Comparison of ENCODE assay signal across 2 cellular contexts in the genomic region with DNA sequence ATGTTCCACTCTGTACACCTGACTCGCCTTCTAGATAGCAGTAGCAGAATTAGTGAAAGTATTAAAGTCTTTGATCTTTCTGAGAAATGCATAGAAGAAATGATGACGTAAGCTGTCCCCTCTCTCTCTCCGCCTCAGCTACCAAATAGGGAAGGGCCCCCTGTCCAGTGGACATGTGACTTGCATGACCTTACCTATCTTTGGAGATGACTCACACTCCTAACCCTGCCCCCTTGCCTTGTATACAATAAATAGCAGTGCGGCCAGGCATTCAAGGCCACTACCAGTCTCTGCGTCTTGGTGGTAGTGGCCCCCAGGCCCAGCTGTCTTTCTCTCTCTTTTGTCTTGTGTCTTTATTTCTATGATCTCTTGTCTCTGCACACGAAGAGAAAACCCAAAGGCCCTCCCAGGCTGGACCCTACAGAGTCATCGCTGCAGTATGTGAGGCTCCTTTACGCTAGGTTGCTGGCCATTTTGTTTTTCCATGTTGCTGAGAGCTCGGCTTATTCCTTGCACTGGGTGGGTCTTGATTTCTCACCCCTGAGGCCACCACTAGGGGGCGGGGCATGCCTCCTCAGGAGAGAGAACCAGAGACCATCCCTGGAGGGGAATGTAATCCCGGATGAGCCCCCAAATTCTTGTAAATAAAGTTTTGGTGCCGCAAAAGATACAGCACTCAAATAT.
TF ChIP-seq lines count a peak whose summit lies in the region.

No MANE protein-coding gene starts in this region.

TF ChIP-seq in HCT116, 20 proteins besides CTCF, POLR2A, EP300 and RAD21:
- peak; percentile 12; the same call in 1 of the 2 replicates for TF ChIP-seq SIN3A (IDR thresholded peaks at IDR 0.05; ENCODE audit: low read depth)
- 0 out of 2 replicates have a peak, but pooled peaks have one; percentile 28 for TF ChIP-seq FOSL1 (IDR thresholded peaks at IDR 0.05; ENCODE audit: low read depth)
- TF ChIP-seq ZFX (IDR thresholded peaks at IDR 0.05): peak; percentile 14; the same call in 1 of the 2 replicates
- TF ChIP-seq POLR2AphosphoS5 (IDR thresholded peaks at IDR 0.05; ENCODE audit: low read depth, low read length): no peak; the same call in 1 of the 2 replicates
- TF ChIP-seq SP1 (IDR thresholded peaks at IDR 0.05; ENCODE audit: low read depth): no peak
- TF ChIP-seq, protein P1, sequence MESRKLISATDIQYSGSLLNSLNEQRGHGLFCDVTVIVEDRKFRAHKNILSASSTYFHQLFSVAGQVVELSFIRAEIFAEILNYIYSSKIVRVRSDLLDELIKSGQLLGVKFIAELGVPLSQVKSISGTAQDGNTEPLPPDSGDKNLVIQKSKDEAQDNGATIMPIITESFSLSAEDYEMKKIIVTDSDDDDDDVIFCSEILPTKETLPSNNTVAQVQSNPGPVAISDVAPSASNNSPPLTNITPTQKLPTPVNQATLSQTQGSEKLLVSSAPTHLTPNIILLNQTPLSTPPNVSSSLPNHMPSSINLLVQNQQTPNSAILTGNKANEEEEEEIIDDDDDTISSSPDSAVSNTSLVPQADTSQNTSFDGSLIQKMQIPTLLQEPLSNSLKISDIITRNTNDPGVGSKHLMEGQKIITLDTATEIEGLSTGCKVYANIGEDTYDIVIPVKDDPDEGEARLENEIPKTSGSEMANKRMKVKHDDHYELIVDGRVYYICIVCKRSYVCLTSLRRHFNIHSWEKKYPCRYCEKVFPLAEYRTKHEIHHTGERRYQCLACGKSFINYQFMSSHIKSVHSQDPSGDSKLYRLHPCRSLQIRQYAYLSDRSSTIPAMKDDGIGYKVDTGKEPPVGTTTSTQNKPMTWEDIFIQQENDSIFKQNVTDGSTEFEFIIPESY (IDR thresholded peaks at IDR 0.05; ENCODE audit: extremely low read depth, insufficient replicate concordance, low read length): no peak
- TF ChIP-seq EGR1 (IDR thresholded peaks at IDR 0.05; ENCODE audit: low read depth): no peak
- TF ChIP-seq YY1 (IDR thresholded peaks at IDR 0.05; ENCODE audit: extremely low read depth, insufficient replicate concordance, low read depth, low read length): no peak
- no peak for TF ChIP-seq SRF (IDR thresholded peaks at IDR 0.05; ENCODE audit: low read depth)
- no peak for TF ChIP-seq EZH2phosphoT487 (IDR thresholded peaks at IDR 0.05; ENCODE audit: borderline replicate concordance)

TF ChIP-seq in HepG2, 621 proteins besides CTCF, POLR2A, EP300 and RAD21 (continues in another document):
- TF ChIP-seq BHLHE40 (IDR thresholded peaks at IDR 0.05; ENCODE audit: low read length) (0 out of 2 replicates have a peak, but pooled peaks have one; percentile 6), ZNF317 (CRISPR knock-in tag; IDR thresholded peaks at IDR 0.05) (no peak), MLLT10 (CRISPR knock-in tag; IDR thresholded peaks at IDR 0.05) (no peak), POLR2G (IDR thresholded peaks at IDR 0.05; ENCODE audit: low read depth, low read length) (peak; percentile 42; the same call in 1 of the 2 replicates), KLF16 (CRISPR knock-in tag; IDR thresholded peaks at IDR 0.05) (no peak; a peak in 1 of 4 replicates), HNF4A (CRISPR knock-in tag; IDR thresholded peaks at IDR 0.05) (no peak), NR2F1 (CRISPR knock-in tag; IDR thresholded peaks at IDR 0.05) (peak in 1 of 2 experiments; percentile 39; a peak in 1 of 4 replicates), RNF2 (conservative IDR thresholded peaks at IDR 0.05; ENCODE audit: low read depth) (no peak), PHB2 (IDR thresholded peaks at IDR 0.05; ENCODE audit: partially characterized antibody) (no peak), ZNF660 (CRISPR knock-in tag; IDR thresholded peaks at IDR 0.05; ENCODE audit: borderline replicate concordance, low read depth) (no peak), SAP130 (CRISPR knock-in tag; IDR thresholded peaks at IDR 0.05; ENCODE audit: low read depth) (0 out of 2 replicates have a peak, but pooled peaks have one; percentile 34), HMG20B (CRISPR knock-in tag; conservative IDR thresholded peaks at IDR 0.05) (no peak), ZNF225 (CRISPR knock-in tag; IDR thresholded peaks at IDR 0.05) (no peak), CAMTA2 (CRISPR knock-in tag; IDR thresholded peaks at IDR 0.05; ENCODE audit: borderline replicate concordance) (0 out of 2 replicates have a peak, but pooled peaks have one; percentile 50), FOXA1 (IDR thresholded peaks at IDR 0.05) (no peak), FOXA1 (CRISPR knock-in tag; IDR thresholded peaks at IDR 0.05) (0 out of 2 replicates have a peak, but pooled peaks have one; percentile 12), ZNF496 (CRISPR knock-in tag; IDR thresholded peaks at IDR 0.05; ENCODE audit: insufficient replicate concordance) (no peak), ZEB1 (IDR thresholded peaks at IDR 0.05; ENCODE audit: insufficient replicate concordance, low read depth) (no peak), ELF1 (CRISPR knock-in tag; IDR thresholded peaks at IDR 0.05) (no peak), ZNF138 (CRISPR knock-in tag; IDR thresholded peaks at IDR 0.05; ENCODE audit: low read depth) (no peak), ARNT2 (CRISPR knock-in tag; IDR thresholded peaks at IDR 0.05; ENCODE audit: low read depth) (0 out of 2 replicates have a peak, but pooled peaks have one; percentile 22), ZNF746 (CRISPR knock-in tag; IDR thresholded peaks at IDR 0.05) (no peak), NR3C1 (CRISPR knock-in tag; IDR thresholded peaks at IDR 0.05) (no peak), ZNF160 (CRISPR knock-in tag; IDR thresholded peaks at IDR 0.05) (0 out of 2 replicates have a peak, but pooled peaks have one; percentile 8), MTA1 (CRISPR knock-in tag; IDR thresholded peaks at IDR 0.05; ENCODE audit: borderline replicate concordance) (no peak), ZNF572 (CRISPR knock-in tag; IDR thresholded peaks at IDR 0.05) (no peak), ZNF10 (CRISPR knock-in tag; IDR thresholded peaks at IDR 0.05; ENCODE audit: borderline replicate concordance, low read depth) (no peak), MBNL3 (CRISPR knock-in tag; conservative IDR thresholded peaks at IDR 0.05) (no peak)
- TF ChIP-seq, protein P2, sequence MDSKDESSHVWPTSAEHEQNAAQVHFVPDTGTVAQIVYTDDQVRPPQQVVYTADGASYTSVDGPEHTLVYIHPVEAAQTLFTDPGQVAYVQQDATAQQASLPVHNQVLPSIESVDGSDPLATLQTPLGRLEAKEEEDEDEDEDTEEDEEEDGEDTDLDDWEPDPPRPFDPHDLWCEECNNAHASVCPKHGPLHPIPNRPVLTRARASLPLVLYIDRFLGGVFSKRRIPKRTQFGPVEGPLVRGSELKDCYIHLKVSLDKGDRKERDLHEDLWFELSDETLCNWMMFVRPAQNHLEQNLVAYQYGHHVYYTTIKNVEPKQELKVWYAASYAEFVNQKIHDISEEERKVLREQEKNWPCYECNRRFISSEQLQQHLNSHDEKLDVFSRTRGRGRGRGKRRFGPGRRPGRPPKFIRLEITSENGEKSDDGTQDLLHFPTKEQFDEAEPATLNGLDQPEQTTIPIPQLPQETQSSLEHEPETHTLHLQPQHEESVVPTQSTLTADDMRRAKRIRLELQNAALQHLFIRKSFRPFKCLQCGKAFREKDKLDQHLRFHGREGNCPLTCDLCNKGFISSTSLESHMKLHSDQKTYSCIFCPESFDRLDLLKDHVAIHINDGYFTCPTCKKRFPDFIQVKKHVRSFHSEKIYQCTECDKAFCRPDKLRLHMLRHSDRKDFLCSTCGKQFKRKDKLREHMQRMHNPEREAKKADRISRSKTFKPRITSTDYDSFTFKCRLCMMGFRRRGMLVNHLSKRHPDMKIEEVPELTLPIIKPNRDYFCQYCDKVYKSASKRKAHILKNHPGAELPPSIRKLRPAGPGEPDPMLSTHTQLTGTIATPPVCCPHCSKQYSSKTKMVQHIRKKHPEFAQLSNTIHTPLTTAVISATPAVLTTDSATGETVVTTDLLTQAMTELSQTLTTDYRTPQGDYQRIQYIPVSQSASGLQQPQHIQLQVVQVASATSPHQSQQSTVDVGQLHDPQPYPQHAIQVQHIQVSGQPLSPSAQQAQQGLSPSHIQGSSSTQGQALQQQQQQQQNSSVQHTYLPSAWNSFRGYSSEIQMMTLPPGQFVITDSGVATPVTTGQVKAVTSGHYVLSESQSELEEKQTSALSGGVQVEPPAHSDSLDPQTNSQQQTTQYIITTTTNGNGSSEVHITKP (CRISPR knock-in tag; IDR thresholded peaks at IDR 0.05; ENCODE audit: low read depth): no peak
- TF ChIP-seq, protein P3, sequence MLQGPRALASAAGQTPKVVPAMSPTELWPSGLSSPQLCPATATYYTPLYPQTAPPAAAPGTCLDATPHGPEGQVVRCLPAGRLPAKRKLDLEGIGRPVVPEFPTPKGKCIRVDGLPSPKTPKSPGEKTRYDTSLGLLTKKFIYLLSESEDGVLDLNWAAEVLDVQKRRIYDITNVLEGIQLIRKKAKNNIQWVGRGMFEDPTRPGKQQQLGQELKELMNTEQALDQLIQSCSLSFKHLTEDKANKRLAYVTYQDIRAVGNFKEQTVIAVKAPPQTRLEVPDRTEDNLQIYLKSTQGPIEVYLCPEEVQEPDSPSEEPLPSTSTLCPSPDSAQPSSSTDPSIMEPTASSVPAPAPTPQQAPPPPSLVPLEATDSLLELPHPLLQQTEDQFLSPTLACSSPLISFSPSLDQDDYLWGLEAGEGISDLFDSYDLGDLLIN (CRISPR knock-in tag; IDR thresholded peaks at IDR 0.05; ENCODE audit: borderline replicate concordance): no peak
- TF ChIP-seq, protein P4, sequence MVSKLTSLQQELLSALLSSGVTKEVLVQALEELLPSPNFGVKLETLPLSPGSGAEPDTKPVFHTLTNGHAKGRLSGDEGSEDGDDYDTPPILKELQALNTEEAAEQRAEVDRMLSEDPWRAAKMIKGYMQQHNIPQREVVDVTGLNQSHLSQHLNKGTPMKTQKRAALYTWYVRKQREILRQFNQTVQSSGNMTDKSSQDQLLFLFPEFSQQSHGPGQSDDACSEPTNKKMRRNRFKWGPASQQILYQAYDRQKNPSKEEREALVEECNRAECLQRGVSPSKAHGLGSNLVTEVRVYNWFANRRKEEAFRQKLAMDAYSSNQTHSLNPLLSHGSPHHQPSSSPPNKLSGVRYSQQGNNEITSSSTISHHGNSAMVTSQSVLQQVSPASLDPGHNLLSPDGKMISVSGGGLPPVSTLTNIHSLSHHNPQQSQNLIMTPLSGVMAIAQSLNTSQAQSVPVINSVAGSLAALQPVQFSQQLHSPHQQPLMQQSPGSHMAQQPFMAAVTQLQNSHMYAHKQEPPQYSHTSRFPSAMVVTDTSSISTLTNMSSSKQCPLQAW (CRISPR knock-in tag; IDR thresholded peaks at IDR 0.05): 0 out of 2 replicates have a peak, but pooled peaks have one; percentile 38
- TF ChIP-seq, protein P5, sequence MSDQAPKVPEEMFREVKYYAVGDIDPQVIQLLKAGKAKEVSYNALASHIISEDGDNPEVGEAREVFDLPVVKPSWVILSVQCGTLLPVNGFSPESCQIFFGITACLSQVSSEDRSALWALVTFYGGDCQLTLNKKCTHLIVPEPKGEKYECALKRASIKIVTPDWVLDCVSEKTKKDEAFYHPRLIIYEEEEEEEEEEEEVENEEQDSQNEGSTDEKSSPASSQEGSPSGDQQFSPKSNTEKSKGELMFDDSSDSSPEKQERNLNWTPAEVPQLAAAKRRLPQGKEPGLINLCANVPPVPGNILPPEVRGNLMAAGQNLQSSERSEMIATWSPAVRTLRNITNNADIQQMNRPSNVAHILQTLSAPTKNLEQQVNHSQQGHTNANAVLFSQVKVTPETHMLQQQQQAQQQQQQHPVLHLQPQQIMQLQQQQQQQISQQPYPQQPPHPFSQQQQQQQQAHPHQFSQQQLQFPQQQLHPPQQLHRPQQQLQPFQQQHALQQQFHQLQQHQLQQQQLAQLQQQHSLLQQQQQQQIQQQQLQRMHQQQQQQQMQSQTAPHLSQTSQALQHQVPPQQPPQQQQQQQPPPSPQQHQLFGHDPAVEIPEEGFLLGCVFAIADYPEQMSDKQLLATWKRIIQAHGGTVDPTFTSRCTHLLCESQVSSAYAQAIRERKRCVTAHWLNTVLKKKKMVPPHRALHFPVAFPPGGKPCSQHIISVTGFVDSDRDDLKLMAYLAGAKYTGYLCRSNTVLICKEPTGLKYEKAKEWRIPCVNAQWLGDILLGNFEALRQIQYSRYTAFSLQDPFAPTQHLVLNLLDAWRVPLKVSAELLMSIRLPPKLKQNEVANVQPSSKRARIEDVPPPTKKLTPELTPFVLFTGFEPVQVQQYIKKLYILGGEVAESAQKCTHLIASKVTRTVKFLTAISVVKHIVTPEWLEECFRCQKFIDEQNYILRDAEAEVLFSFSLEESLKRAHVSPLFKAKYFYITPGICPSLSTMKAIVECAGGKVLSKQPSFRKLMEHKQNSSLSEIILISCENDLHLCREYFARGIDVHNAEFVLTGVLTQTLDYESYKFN (CRISPR knock-in tag; conservative IDR thresholded peaks at IDR 0.05): no peak
- TF ChIP-seq, protein P6, sequence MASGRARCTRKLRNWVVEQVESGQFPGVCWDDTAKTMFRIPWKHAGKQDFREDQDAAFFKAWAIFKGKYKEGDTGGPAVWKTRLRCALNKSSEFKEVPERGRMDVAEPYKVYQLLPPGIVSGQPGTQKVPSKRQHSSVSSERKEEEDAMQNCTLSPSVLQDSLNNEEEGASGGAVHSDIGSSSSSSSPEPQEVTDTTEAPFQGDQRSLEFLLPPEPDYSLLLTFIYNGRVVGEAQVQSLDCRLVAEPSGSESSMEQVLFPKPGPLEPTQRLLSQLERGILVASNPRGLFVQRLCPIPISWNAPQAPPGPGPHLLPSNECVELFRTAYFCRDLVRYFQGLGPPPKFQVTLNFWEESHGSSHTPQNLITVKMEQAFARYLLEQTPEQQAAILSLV (CRISPR knock-in tag; IDR thresholded peaks at IDR 0.05; ENCODE audit: borderline replicate concordance): no peak
- TF ChIP-seq, protein P7, sequence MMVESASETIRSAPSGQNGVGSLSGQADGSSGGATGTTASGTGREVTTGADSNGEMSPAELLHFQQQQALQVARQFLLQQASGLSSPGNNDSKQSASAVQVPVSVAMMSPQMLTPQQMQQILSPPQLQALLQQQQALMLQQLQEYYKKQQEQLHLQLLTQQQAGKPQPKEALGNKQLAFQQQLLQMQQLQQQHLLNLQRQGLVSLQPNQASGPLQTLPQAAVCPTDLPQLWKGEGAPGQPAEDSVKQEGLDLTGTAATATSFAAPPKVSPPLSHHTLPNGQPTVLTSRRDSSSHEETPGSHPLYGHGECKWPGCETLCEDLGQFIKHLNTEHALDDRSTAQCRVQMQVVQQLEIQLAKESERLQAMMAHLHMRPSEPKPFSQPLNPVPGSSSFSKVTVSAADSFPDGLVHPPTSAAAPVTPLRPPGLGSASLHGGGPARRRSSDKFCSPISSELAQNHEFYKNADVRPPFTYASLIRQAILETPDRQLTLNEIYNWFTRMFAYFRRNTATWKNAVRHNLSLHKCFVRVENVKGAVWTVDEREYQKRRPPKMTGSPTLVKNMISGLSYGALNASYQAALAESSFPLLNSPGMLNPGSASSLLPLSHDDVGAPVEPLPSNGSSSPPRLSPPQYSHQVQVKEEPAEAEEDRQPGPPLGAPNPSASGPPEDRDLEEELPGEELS (CRISPR knock-in tag; IDR thresholded peaks at IDR 0.05): peak; percentile 46; the same call in 1 of the 2 replicates
